ENCODE assay signal across 28 cellular contexts in genomic region chr11:59192446-59193020, GRCh38. TPM values are rescaled to one million over a fixed set of nuclear protein-coding genes. Genes with fewer than 3 reads are reported as not detected.
A peak's percentile ranks its signal among the peaks of the same experiment; 100 is the strongest.
DNase-seq lines count a peak whose midpoint lies in the region; ATAC-seq, FAIRE-seq and TF ChIP-seq lines count a peak whose summit lies in the region.
"Had no signal": no experiment of that assay in that cellular context is flagged by ENCODE, and none has a peak within 500 bp of the region (broad histone marks: within the 10 kb centered on the region; RNA-seq: fewer than 3 reads in every experiment).

No MANE protein-coding gene starts in this region.

- H4K20me1 ChIP-seq in astrocyte (ENCODE audit: insufficient read depth, low read length), result no peaks in the 10 kb centered on the region

- peaks cover 8% of the 10 kb centered on the region for H3K9me3 Mint-ChIP-seq in astrocyte (ENCODE audit: unreplicated experiment)
- peaks cover 2 to 5% of the 10 kb centered on the region in 2 donors for H3K9me3 Mint-ChIP-seq in stimulated activated naive B cell treated with anti-CD40 and anti-IgM and Interleukin-4, amounts not matched to agents 10 μg/mL and 1 μg/mL and 100 μg/mL, for 72 hours
- H3K9me3 Mint-ChIP-seq: CD4-positive, alpha-beta T cell; CD8-positive, alpha-beta memory T cell; HFFc6 had no signal

- H3K27ac ChIP-seq in astrocyte (ENCODE audit: low read depth, low read length), result no peak overlapping the region
- peak overlapping the region; percentile 51 to 58 for H3K27ac ChIP-seq in kidney (ENCODE audit: low read depth in 2 of 2, low read length in 2 of 2)
- H3K27ac ChIP-seq in mesendoderm (ENCODE audit: low read depth, low read length), result no peak overlapping the region
- no peak overlapping the region for H3K27ac ChIP-seq in esophagus squamous epithelium
- H3K27ac ChIP-seq: A549; BLaER1 treated with 17β-estradiol and CSF1 and Interleukin-3, amounts not matched to agents 10 nM and 100 nM had no signal

- no peak for ATAC-seq in stimulated activated naive B cell treated with anti-CD40 and anti-IgM and Interleukin-4, amounts not matched to agents 10 μg/mL and 1 μg/mL and 100 μg/mL, for 72 hours (replicated peaks)
- ATAC-seq: A549 had no signal

- no peak overlapping the region for H3K18ac ChIP-seq in mesendoderm (ENCODE audit: low read length)

- H2BK120ac ChIP-seq in mesendoderm (ENCODE audit: low read depth, low read length), result no peak overlapping the region

- H3K79me2 ChIP-seq in astrocyte (ENCODE audit: insufficient read depth, low read length) (no peaks in the 10 kb centered on the region), mesendoderm (ENCODE audit: control insufficient read depth, insufficient read depth, low read length) (no peaks in the 10 kb centered on the region)

- no peak overlapping the region for H3K4ac ChIP-seq in mesendoderm (ENCODE audit: low read depth, low read length)

- no peak overlapping the region for H3K4me3 ChIP-seq in astrocyte (ENCODE audit: insufficient read depth, low read depth, low read length)
- peak overlapping the region in 1 of 2 donors; percentile 5 for H3K4me3 ChIP-seq in kidney (ENCODE audit: low read length in 2 of 2)
- no peak overlapping the region for H3K4me3 ChIP-seq in mesendoderm (ENCODE audit: low read length)
- no peak overlapping the region for H3K4me3 ChIP-seq in esophagus squamous epithelium
- H3K4me3 ChIP-seq: A549; BLaER1 treated with 17β-estradiol and CSF1 and Interleukin-3, amounts not matched to agents 10 nM and 100 nM; HAP-1 had no signal

- DNase-seq in astrocyte (ENCODE audit: low read depth) (no peak), kidney (no peak), mesendoderm (peak; percentile 22), NCI-H2107 (lab: John Stamatoyannopoulos, UW) (no peak), esophagus squamous epithelium (lab: John Stamatoyannopoulos, UW) (no peak), SKM-1 (lab: John Stamatoyannopoulos, UW; ENCODE audit: unreplicated experiment) (no peak), EL (no peak)
- DNase-seq in stimulated activated naive B cell treated with anti-CD40 and anti-IgM and Interleukin-4, amounts not matched to agents 10 μg/mL and 1 μg/mL and 100 μg/mL, for 72 hours, result no peak
- DNase-seq: 8988T; ACHN; AML-193; BE2C; CD4-positive, alpha-beta T cell; CD8-positive, alpha-beta memory T cell; DMS 273 treated with DMSO at 0.1 percent for 48 hours; DMS79; GF-D8; GOT3; HFFc6 had no signal

- no peaks in the 10 kb centered on the region for H3K79me1 ChIP-seq in mesendoderm (ENCODE audit: low read length)

- no peak overlapping the region for H4K8ac ChIP-seq in mesendoderm (ENCODE audit: low read depth, low read length)

- WGBS in mesendoderm (ENCODE audit: extremely low coverage, insufficient coverage, low lambda C conversion rate), result no CpG with 5 or more reads among the region's 4 CpGs
- 85 to 93% methylated on average over 3 to 4 of the region's 4 CpGs for WGBS in esophagus squamous epithelium, 2 donors

- H3K23ac ChIP-seq in mesendoderm (ENCODE audit: low read length), result no peak overlapping the region

- no peak for FAIRE-seq in astrocyte (lab: Jason Lieb, UNC)
- FAIRE-seq in kidney (lab: Jason Lieb, UNC), result no peak
- FAIRE-seq: A549, D721Med, GM12891, GM18507, H54 had no signal

- no peak overlapping the region for H2AFZ ChIP-seq in astrocyte (ENCODE audit: low read depth, low read length)

- H4K5ac ChIP-seq in mesendoderm (ENCODE audit: low read length), result no peak overlapping the region

- no peak overlapping the region for H3K9ac ChIP-seq in astrocyte (ENCODE audit: low read length)
- H3K9ac ChIP-seq in kidney (ENCODE audit: low read length in 2 of 2), result no peak overlapping the region
- H3K9ac ChIP-seq in mesendoderm (ENCODE audit: low read length), result no peak overlapping the region
- H3K9ac ChIP-seq: BLaER1 treated with 17β-estradiol and CSF1 and Interleukin-3, amounts not matched to agents 10 nM and 100 nM had no signal

- H2BK5ac ChIP-seq in mesendoderm (ENCODE audit: low read length), result no peak overlapping the region

- peak overlapping the region; percentile 23 for H3K27ac Mint-ChIP-seq in astrocyte (ENCODE audit: unreplicated experiment)
- peak overlapping the region; percentile 33 for H3K27ac Mint-ChIP-seq in stimulated activated naive B cell treated with anti-CD40 and anti-IgM and Interleukin-4, amounts not matched to agents 10 μg/mL and 1 μg/mL and 100 μg/mL, for 72 hours
- H3K27ac Mint-ChIP-seq: CD4-positive, alpha-beta T cell; CD8-positive, alpha-beta memory T cell; HFFc6 had no signal

- H3K27me3 Mint-ChIP-seq in astrocyte (ENCODE audit: low read depth, unreplicated experiment), result no peaks in the 10 kb centered on the region
- H3K27me3 Mint-ChIP-seq in stimulated activated naive B cell treated with anti-CD40 and anti-IgM and Interleukin-4, amounts not matched to agents 10 μg/mL and 1 μg/mL and 100 μg/mL, for 72 hours, result no peaks in the 10 kb centered on the region
- H3K27me3 Mint-ChIP-seq: CD4-positive, alpha-beta T cell had no signal

- H3K4me3 Mint-ChIP-seq in astrocyte (ENCODE audit: unreplicated experiment), result no peak overlapping the region
- no peak overlapping the region for H3K4me3 Mint-ChIP-seq in stimulated activated naive B cell treated with anti-CD40 and anti-IgM and Interleukin-4, amounts not matched to agents 10 μg/mL and 1 μg/mL and 100 μg/mL, for 72 hours
- H3K4me3 Mint-ChIP-seq: CD14-positive monocyte; CD4-positive, alpha-beta T cell; CD8-positive, alpha-beta memory T cell; HFFc6 had no signal

- H3K27me3 ChIP-seq in astrocyte (ENCODE audit: insufficient read depth, low read length) (peaks cover 6% of the 10 kb centered on the region), mesendoderm (ENCODE audit: insufficient read depth, low read length, poor library complexity) (no peaks in the 10 kb centered on the region), esophagus squamous epithelium (no peaks in the 10 kb centered on the region)
- H3K27me3 ChIP-seq: BE2C had no signal

- no peaks in the 10 kb centered on the region for H3K9me3 ChIP-seq in astrocyte (ENCODE audit: insufficient read depth, low read depth, low read length)
- no peaks in the 10 kb centered on the region for H3K9me3 ChIP-seq in kidney (ENCODE audit: control insufficient read depth in 1 of 2, low read length in 2 of 2)
- H3K9me3 ChIP-seq in esophagus squamous epithelium, result no peaks in the 10 kb centered on the region
- H3K9me3 ChIP-seq: A549, BE2C, HAP-1 had no signal

- peaks cover 52% of the 10 kb centered on the region for H3K36me3 Mint-ChIP-seq in astrocyte (ENCODE audit: low read depth, unreplicated experiment)
- peaks cover 53 to 64% of the 10 kb centered on the region in 2 donors for H3K36me3 Mint-ChIP-seq in stimulated activated naive B cell treated with anti-CD40 and anti-IgM and Interleukin-4, amounts not matched to agents 10 μg/mL and 1 μg/mL and 100 μg/mL, for 72 hours

- TF ChIP-seq POLR2A in esophagus squamous epithelium (IDR thresholded peaks at IDR 0.05), result no peak

- intact Hi-C loops in kidney (cut with DNase I) (no loop called here), esophagus squamous epithelium (cut with DNase I) (no loop called here)

- no peaks in the 10 kb centered on the region for H3K36me3 ChIP-seq in astrocyte (ENCODE audit: insufficient read depth, low read length)
- peaks cover 14 to 23% of the 10 kb centered on the region in 2 donors for H3K36me3 ChIP-seq in kidney (ENCODE audit: control insufficient read depth in 1 of 2, insufficient read depth in 2 of 2, low read length in 2 of 2)
- no peaks in the 10 kb centered on the region for H3K36me3 ChIP-seq in mesendoderm (ENCODE audit: control insufficient read depth, insufficient read depth, low read length)
- peaks cover 0 to 75% (median 4%) of the 10 kb centered on the region in 3 donors for H3K36me3 ChIP-seq in esophagus squamous epithelium
- H3K36me3 ChIP-seq: BE2C had no signal

- no peak overlapping the region for H2AK5ac ChIP-seq in mesendoderm (ENCODE audit: low read length)

- no peaks in the 10 kb centered on the region for H3K4me1 ChIP-seq in astrocyte (ENCODE audit: insufficient read depth, low read length)
- H3K4me1 ChIP-seq in kidney (ENCODE audit: control insufficient read depth in 1 of 2, insufficient read depth in 1 of 2, low read depth in 1 of 2, low read length in 2 of 2), result peaks cover 12 to 15% of the 10 kb centered on the region in 2 donors
- H3K4me1 ChIP-seq in mesendoderm (ENCODE audit: control insufficient read depth, low read depth, low read length), result no peaks in the 10 kb centered on the region
- peaks cover 0 to 29% (median 15%) of the 10 kb centered on the region in 3 donors for H3K4me1 ChIP-seq in esophagus squamous epithelium
- H3K4me1 ChIP-seq: BE2C had no signal

- H3K4me2 ChIP-seq in astrocyte (ENCODE audit: low read length) (no peak overlapping the region), mesendoderm (ENCODE audit: low read length) (no peak overlapping the region)
- H3K4me2 ChIP-seq: A549; BLaER1 treated with 17β-estradiol and CSF1 and Interleukin-3, amounts not matched to agents 10 nM and 100 nM had no signal

- H2BK15ac ChIP-seq in mesendoderm (replicated peaks; ENCODE audit: low read depth), result no peak overlapping the region

- TF ChIP-seq CTCF in astrocyte (IDR thresholded peaks at IDR 0.05; ENCODE audit: insufficient read depth, low read depth, low read length) (no peak), kidney (IDR thresholded peaks at IDR 0.05; ENCODE audit: borderline replicate concordance, extremely low read depth, insufficient read depth) (no peak), esophagus squamous epithelium (IDR thresholded peaks at IDR 0.05) (no peak)

- H3K4me1 Mint-ChIP-seq in astrocyte (ENCODE audit: low read depth, unreplicated experiment), result peaks cover 19% of the 10 kb centered on the region
- H3K4me1 Mint-ChIP-seq in stimulated activated naive B cell treated with anti-CD40 and anti-IgM and Interleukin-4, amounts not matched to agents 10 μg/mL and 1 μg/mL and 100 μg/mL, for 72 hours, result peaks cover 11 to 56% of the 10 kb centered on the region in 2 donors
- H3K4me1 Mint-ChIP-seq: CD8-positive, alpha-beta memory T cell had no signal

- H3K56ac ChIP-seq in mesendoderm (ENCODE audit: low read length), result no peak overlapping the region

RNA-seq across cellular contexts. Expression of gene MPEG1, which starts 20.2 kb away (rescaled TPM):
- not detected in 2 replicates for total RNA-seq in astrocyte
- total RNA-seq in kidney, result 33.1 TPM
- polyA plus RNA-seq in kidney (ENCODE audit: insufficient read depth, low read depth, low replicate concordance), result 2.6 TPM
- polyA plus RNA-seq in mesendoderm (2013, experiment 1 of 2), result not detected
- not detected for polyA plus RNA-seq in mesendoderm (2013, experiment 2 of 2)
- total RNA-seq in esophagus squamous epithelium, result 10 to 100 TPM in 1 of 4 donors, 1 to 10 TPM in 2, under 1 TPM in 1; 0.04 to 19.5 (median 5.1) TPM
- total RNA-seq: G401, HFFc6 had no signal
- polyA plus RNA-seq: A549; CD8-positive, alpha-beta memory T cell had no signal

RNA-seq across cellular contexts. Expression of gene DTX4, which starts 20.6 kb away (rescaled TPM):
- total RNA-seq in astrocyte (16.1 and 19.5 TPM in 2 replicates), kidney (21.8 TPM), esophagus squamous epithelium (1 to 10 TPM; 2.4 to 8.4 (median 4.6) TPM)
- polyA plus RNA-seq in kidney (ENCODE audit: insufficient read depth, low read depth, low replicate concordance), result 7.2 TPM
- polyA plus RNA-seq in mesendoderm (2013, experiment 1 of 2), result 13.9 TPM
- 15.1 TPM for polyA plus RNA-seq in mesendoderm (2013, experiment 2 of 2)

RNA-seq across cellular contexts. Expression of gene FAM111A, which starts 49.9 kb away (rescaled TPM):
- total RNA-seq in astrocyte (11.1 and 13.1 TPM in 2 replicates), kidney (42.2 TPM), esophagus squamous epithelium (10 to 100 TPM; 15.0 to 23.3 (median 16.7) TPM)
- polyA plus RNA-seq in kidney (ENCODE audit: insufficient read depth, low read depth, low replicate concordance), result 14.2 TPM
- 23.5 TPM for polyA plus RNA-seq in mesendoderm (2013, experiment 1 of 2)
- 20.5 TPM for polyA plus RNA-seq in mesendoderm (2013, experiment 2 of 2)

Comparison
In these comparisons a context has a peak if more than half of its experiments do, and no peak if none do; other contexts are left out.
1. H3K27ac ChIP-seq: peak in kidney (2 of 2); none in astrocyte (single experiment), mesendoderm (single experiment) and esophagus squamous epithelium (0 of 4).